In genomic region chr19:11115042-11115441, GRCh38 we compare ENCODE assay signal across 24 cellular contexts.
"Had no signal": no experiment of that assay in that cellular context is flagged by ENCODE, and none has a peak within 500 bp of the region (broad histone marks: within the 10 kb centered on the region; RNA-seq: fewer than 3 reads in every experiment).

No MANE protein-coding gene starts in this region.

- H3K27ac Mint-ChIP-seq: activated B cell treated with CpG ODN at 0.5 μM for 24 hours; activated naive CD4-positive, alpha-beta T cell treated with anti-CD3 and anti-CD28 coated beads, Interleukin-2, amount 50 U/mL, for 24 hours; activated naive CD8-positive, alpha-beta T cell treated with anti-CD3 and anti-CD28 coated beads, Interleukin-2, amount 50 U/mL, for 24 hours; activated T-helper 17 cell treated with anti-CD3 and anti-CD28 coated beads, Interleukin-2, amount 50 U/mL, for 72 hours; dendritic cell treated with granulocyte-macrophage colony-stimulating factor and Interleukin-4, amounts not matched to agents 40 ng/mL and 50 ng/mL, for 4 days; neural progenitor cell had no signal

- H3K27ac ChIP-seq: epithelial cell of prostate, gastrocnemius medialis, hepatocyte, neural progenitor cell, spleen, suprapubic skin, tibial artery had no signal

- H2AFZ ChIP-seq: hepatocyte, neural progenitor cell had no signal

- H3K27me3 ChIP-seq: gastrocnemius medialis, hepatocyte, neural progenitor cell, spleen, suprapubic skin, tibial artery had no signal

- H3K27me3 Mint-ChIP-seq: activated naive CD4-positive, alpha-beta T cell treated with anti-CD3 and anti-CD28 coated beads, Interleukin-2, amount 50 U/mL, for 24 hours; activated naive CD8-positive, alpha-beta T cell treated with anti-CD3 and anti-CD28 coated beads, Interleukin-2, amount 50 U/mL, for 24 hours; activated T-helper 17 cell treated with anti-CD3 and anti-CD28 coated beads, Interleukin-2, amount 50 U/mL, for 72 hours; central memory CD8-positive, alpha-beta T cell; dendritic cell treated with granulocyte-macrophage colony-stimulating factor and Interleukin-4, amounts not matched to agents 40 ng/mL and 50 ng/mL, for 4 days; naive thymus-derived CD4-positive, alpha-beta T cell had no signal

- H3K9me3 Mint-ChIP-seq: activated B cell treated with CpG ODN at 0.5 μM for 24 hours; activated naive CD4-positive, alpha-beta T cell treated with anti-CD3 and anti-CD28 coated beads, Interleukin-2, amount 50 U/mL, for 24 hours; activated naive CD8-positive, alpha-beta T cell treated with anti-CD3 and anti-CD28 coated beads, Interleukin-2, amount 50 U/mL, for 24 hours; activated T-helper 17 cell treated with anti-CD3 and anti-CD28 coated beads, Interleukin-2, amount 50 U/mL, for 72 hours; central memory CD8-positive, alpha-beta T cell; dendritic cell treated with granulocyte-macrophage colony-stimulating factor and Interleukin-4, amounts not matched to agents 40 ng/mL and 50 ng/mL, for 4 days; naive thymus-derived CD4-positive, alpha-beta T cell; neural progenitor cell had no signal

- H3K4me3 ChIP-seq: gastrocnemius medialis, hepatocyte, neural progenitor cell, spleen, suprapubic skin, tibial artery had no signal

- H3K4me3 Mint-ChIP-seq: activated B cell treated with CpG ODN at 0.5 μM for 24 hours; activated naive CD4-positive, alpha-beta T cell treated with anti-CD3 and anti-CD28 coated beads, Interleukin-2, amount 50 U/mL, for 24 hours; activated naive CD8-positive, alpha-beta T cell treated with anti-CD3 and anti-CD28 coated beads, Interleukin-2, amount 50 U/mL, for 24 hours; activated T-helper 17 cell treated with anti-CD3 and anti-CD28 coated beads, Interleukin-2, amount 50 U/mL, for 72 hours; central memory CD8-positive, alpha-beta T cell; dendritic cell treated with granulocyte-macrophage colony-stimulating factor and Interleukin-4, amounts not matched to agents 40 ng/mL and 50 ng/mL, for 4 days; naive thymus-derived CD4-positive, alpha-beta T cell; neural progenitor cell had no signal

- H3K4me2 ChIP-seq: hepatocyte, neural progenitor cell had no signal

- H3K9ac ChIP-seq: neural progenitor cell had no signal

- H3K9me3 ChIP-seq: gastrocnemius medialis, spleen, suprapubic skin, tibial artery had no signal

- ATAC-seq: activated naive CD8-positive, alpha-beta T cell treated with anti-CD3 and anti-CD28 coated beads, Interleukin-2, amount 50 U/mL, for 24 hours; activated T-helper 17 cell treated with anti-CD3 and anti-CD28 coated beads, Interleukin-2, amount 50 U/mL, for 72 hours; gastrocnemius medialis; naive thymus-derived CD4-positive, alpha-beta T cell; right cardiac atrium had no signal

- H3K4me1 ChIP-seq: gastrocnemius medialis, neural progenitor cell, spleen, suprapubic skin, tibial artery had no signal

- H3K4me1 Mint-ChIP-seq: activated B cell treated with CpG ODN at 0.5 μM for 24 hours; activated naive CD4-positive, alpha-beta T cell treated with anti-CD3 and anti-CD28 coated beads, Interleukin-2, amount 50 U/mL, for 24 hours; activated naive CD8-positive, alpha-beta T cell treated with anti-CD3 and anti-CD28 coated beads, Interleukin-2, amount 50 U/mL, for 24 hours; activated T-helper 17 cell treated with anti-CD3 and anti-CD28 coated beads, Interleukin-2, amount 50 U/mL, for 72 hours; central memory CD8-positive, alpha-beta T cell; neural progenitor cell had no signal

- DNase-seq: activated B cell treated with CpG ODN at 0.5 μM for 24 hours; activated CD4-positive, alpha-beta T cell treated with anti-CD3 and anti-CD28 coated beads, Interleukin-2, amount 50 U/mL, for 4 hours; activated naive CD8-positive, alpha-beta T cell treated with anti-CD3 and anti-CD28 coated beads, Interleukin-2, amount 50 U/mL, for 24 hours; amygdala; gastrocnemius medialis; islet precursor cell; mammary epithelial cell; midbrain; naive thymus-derived CD4-positive, alpha-beta T cell; occipital lobe; spleen; stimulated activated naive CD4-positive, alpha-beta T cell; SW 1271; T-helper 2 cell; tibial artery had no signal
